Comparison of ENCODE assay signal across 24 cellular contexts in the genomic region with DNA sequence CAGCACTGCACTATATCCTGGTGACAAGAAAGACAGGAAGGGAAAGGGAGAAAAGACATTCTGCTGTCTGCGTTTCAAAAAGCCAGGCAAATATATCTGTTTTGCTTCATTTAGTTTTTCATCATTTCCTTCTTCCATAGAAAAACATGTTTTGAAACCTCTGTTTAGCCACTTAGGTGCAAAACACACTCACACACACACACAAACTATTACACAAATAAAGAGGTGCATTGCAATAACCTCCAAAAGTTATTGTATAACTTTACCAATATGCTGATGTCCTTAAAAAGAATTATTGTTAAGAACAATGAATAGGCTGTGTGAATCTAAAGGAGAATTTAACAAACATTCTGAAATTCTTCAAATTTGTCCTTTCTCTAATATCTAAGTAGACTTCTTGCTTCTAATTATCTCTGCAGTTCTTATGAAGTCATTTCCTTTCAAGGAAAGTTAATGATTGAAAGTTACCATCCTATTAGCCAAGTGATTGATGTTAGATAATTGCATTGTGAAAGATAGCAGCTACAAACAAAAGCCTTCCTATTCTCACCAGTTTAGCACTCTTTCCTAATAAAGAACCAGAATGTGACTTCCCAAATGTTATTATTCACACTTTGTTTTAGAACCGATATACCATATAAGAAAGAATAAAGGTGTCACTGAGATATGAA.
DNase-seq lines count a peak whose midpoint lies in the region; ATAC-seq, FAIRE-seq and TF ChIP-seq lines count a peak whose summit lies in the region.
"Had no signal": no experiment of that assay in that cellular context is flagged by ENCODE, and none has a peak within 500 bp of the region (broad histone marks: within the 10 kb centered on the region; RNA-seq: fewer than 3 reads in every experiment).

No MANE protein-coding gene starts in this region.

- H3K9me3 ChIP-seq in endodermal cell (ENCODE audit: control insufficient read depth, low read length), result no peaks in the 10 kb centered on the region
- no peaks in the 10 kb centered on the region for H3K9me3 ChIP-seq in small intestine (ENCODE audit: control insufficient read depth, low read depth)
- H3K9me3 ChIP-seq: SJSA1 had no signal

- no peak overlapping the region for H3K27ac ChIP-seq in endodermal cell (ENCODE audit: low read depth, low read length)
- no peak overlapping the region for H3K27ac ChIP-seq in small intestine (ENCODE audit: low read depth in 1 of 2, low read length in 1 of 2)
- H3K27ac ChIP-seq in substantia nigra (ENCODE audit: low read depth, low read length, poor library complexity, severe bottlenecking), result no peak overlapping the region
- H3K27ac ChIP-seq: PC-9, SJSA1 had no signal

- FAIRE-seq in small intestine (lab: Jason Lieb, UNC), result no peak

- no peak overlapping the region for H3K9ac ChIP-seq in endodermal cell (ENCODE audit: extremely low read depth, low read length, poor library complexity, severe bottlenecking)

- peak overlapping the region; percentile 36 for H3K27ac Mint-ChIP-seq in T-helper 2 cell treated with Interferon-gamma antibody and Interleukin-4, amounts not matched to agents 5 μg/mL and 100 μg/mL, for 36 hours
- H3K27ac Mint-ChIP-seq in endodermal cell, result no peak overlapping the region
- H3K27ac Mint-ChIP-seq: GM23338 had no signal

- no peak overlapping the region for H3K4me3 Mint-ChIP-seq in T-helper 2 cell treated with Interferon-gamma antibody and Interleukin-4, amounts not matched to agents 5 μg/mL and 100 μg/mL, for 36 hours
- H3K4me3 Mint-ChIP-seq in endodermal cell, result no peak overlapping the region
- H3K4me3 Mint-ChIP-seq: GM23338 had no signal

- no peaks in the 10 kb centered on the region for H3K4me1 Mint-ChIP-seq in T-helper 2 cell treated with Interferon-gamma antibody and Interleukin-4, amounts not matched to agents 5 μg/mL and 100 μg/mL, for 36 hours (ENCODE audit: low read depth)
- H3K4me1 Mint-ChIP-seq in endodermal cell, result peaks cover 29% of the 10 kb centered on the region
- H3K4me1 Mint-ChIP-seq: GM23338 had no signal

- H3K4me1 ChIP-seq in endodermal cell (ENCODE audit: control insufficient read depth, insufficient read depth, low read length), result peaks cover 27% of the 10 kb centered on the region
- no peaks in the 10 kb centered on the region for H3K4me1 ChIP-seq in small intestine (ENCODE audit: control insufficient read depth in 2 of 2, insufficient read depth in 1 of 2, low read depth in 1 of 2, low read length in 1 of 2)
- H3K4me1 ChIP-seq: SJSA1 had no signal

- H3K36me3 Mint-ChIP-seq in T-helper 2 cell treated with Interferon-gamma antibody and Interleukin-4, amounts not matched to agents 5 μg/mL and 100 μg/mL, for 36 hours (ENCODE audit: low read depth), result no peaks in the 10 kb centered on the region
- H3K36me3 Mint-ChIP-seq in endodermal cell (ENCODE audit: low read depth), result no peaks in the 10 kb centered on the region

- no peaks in the 10 kb centered on the region for H3K27me3 Mint-ChIP-seq in T-helper 2 cell treated with Interferon-gamma antibody and Interleukin-4, amounts not matched to agents 5 μg/mL and 100 μg/mL, for 36 hours (ENCODE audit: low read depth)
- no peaks in the 10 kb centered on the region for H3K27me3 Mint-ChIP-seq in endodermal cell (ENCODE audit: insufficient read depth)

- H3K27me3 ChIP-seq in endodermal cell (ENCODE audit: control insufficient read depth, insufficient read depth, low read length, poor library complexity, severe bottlenecking) (no peaks in the 10 kb centered on the region), small intestine (ENCODE audit: control insufficient read depth in 2 of 2, insufficient read depth in 2 of 2, low read length in 2 of 2) (no peaks in the 10 kb centered on the region)
- H3K27me3 ChIP-seq: SJSA1 had no signal

- 75% methylated on average over 1 of the region's 2 CpGs; no CpG with 5 or more reads in 1 of the 2 experiments for WGBS in endodermal cell (ENCODE audit: insufficient coverage in 1 of 2, insufficient read length in 1 of 2), 2 experiments
- WGBS in small intestine, 3 donors, result 25 to 47% (median 28%) methylated on average over 2 of the region's 2 CpGs

- no peak for DNase-seq in T-helper 2 cell treated with Interferon-gamma antibody and Interleukin-4, amounts not matched to agents 5 μg/mL and 100 μg/mL, for 36 hours (ENCODE audit: low spot score)
- no peak for DNase-seq in T-helper 2 cell
- DNase-seq in endodermal cell, result no peak
- DNase-seq in small intestine, result peak; percentile 1
- no peak for DNase-seq in GOT3 (lab: John Stamatoyannopoulos, UW)
- DNase-seq in substantia nigra (lab: John Stamatoyannopoulos, UW), result no peak
- no peak for DNase-seq in stimulated activated CD4-positive, alpha-beta T cell treated with anti-CD3 and anti-CD28 coated beads, Interleukin-15, amount 100 ng/mL, for 24 hours
- DNase-seq: 8988T; Calu3; HCEC 1CT; KBM-7; MV-4-11; NCI-H1105; NCI-H146; NCI-H1930; NCI-H446 treated with DMSO at 0.1 percent for 48 hours; NCI-H526; NCI-H82; NK-92 treated with Interleukin-12 subunit alpha and Interleukin-12 subunit beta, amount 100 ng/mL, for 24 hours; PC-9; Right ventricle myocardium superior had no signal

- peak; percentile 40 for ATAC-seq in GM19438 (IDR thresholded peaks at IDR 0.05; ENCODE audit: low read depth, unreplicated experiment)
- ATAC-seq: GM23338 had no signal

- H3K36me3 ChIP-seq in endodermal cell (ENCODE audit: control insufficient read depth, insufficient read depth, low read length), result no peaks in the 10 kb centered on the region
- H3K36me3 ChIP-seq in small intestine (ENCODE audit: control insufficient read depth in 2 of 2, insufficient read depth in 2 of 2, low read length in 2 of 2), result no peaks in the 10 kb centered on the region
- H3K36me3 ChIP-seq: SJSA1 had no signal

- TF ChIP-seq CTCF in endodermal cell (conservative IDR thresholded peaks at IDR 0.05), result no peak

- H3K9me3 Mint-ChIP-seq in T-helper 2 cell treated with Interferon-gamma antibody and Interleukin-4, amounts not matched to agents 5 μg/mL and 100 μg/mL, for 36 hours, result no peaks in the 10 kb centered on the region
- no peaks in the 10 kb centered on the region for H3K9me3 Mint-ChIP-seq in endodermal cell
- H3K9me3 Mint-ChIP-seq: GM23338 had no signal

- peak overlapping the region; percentile 64 for H3K4me3 ChIP-seq in endodermal cell (ENCODE audit: low read length)
- H3K4me3 ChIP-seq in small intestine (ENCODE audit: low read depth in 1 of 2, low read length in 2 of 2), result no peak overlapping the region
- H3K4me3 ChIP-seq: GM23338, PC-9, SJSA1 had no signal
